Comparison of ENCODE assay signal across 8 cellular contexts in genomic region chr1:205658943-205659581, GRCh38. TPM values are rescaled to one million over a fixed set of nuclear protein-coding genes. Genes with fewer than 3 reads are reported as not detected.
DNase-seq lines count a peak whose midpoint lies in the region; ATAC-seq and TF ChIP-seq lines count a peak whose summit lies in the region.

No MANE protein-coding gene starts in this region.

- ATAC-seq in GM21367 (IDR thresholded peaks at IDR 0.05; ENCODE audit: unreplicated experiment) = peak; percentile 59

- H3K9me3 ChIP-seq in uterus = no peaks in the 10 kb centered on the region

- H3K4me3 ChIP-seq in KMS-11 (IDR thresholded peaks at IDR 0.05; ENCODE audit: insufficient read depth, low read depth, low read length) = peak overlapping the region; percentile 38
- H3K4me3 ChIP-seq in uterus = no peak overlapping the region

- no peaks in the 10 kb centered on the region for H3K79me2 ChIP-seq in KMS-11 (ENCODE audit: insufficient read depth, low read depth)

- H3K4me1 ChIP-seq in KMS-11 (ENCODE audit: low read depth, poor library complexity, severe bottlenecking) (no peaks in the 10 kb centered on the region), uterus (no peaks in the 10 kb centered on the region)

- peak; percentile 80 for DNase-seq in COLO668 (lab: John Stamatoyannopoulos, UW; ENCODE audit: unreplicated experiment)
- peak; percentile 58 for DNase-seq in SK-N-DZ (ENCODE audit: low spot score)
- DNase-seq in activated naive CD4-positive, alpha-beta T cell treated with anti-CD3 and anti-CD28 coated beads, Interleukin-2, amount 50 U/mL, for 16 hours = peak; percentile 78
- DNase-seq in head of caudate nucleus = peak; percentile 82 to 96 (median 90)
- DNase-seq in posterior vena cava (ENCODE audit: low spot score) = peak; percentile 92
- DNase-seq in uterus = peak; percentile 68 to 80

- 0 out of 2 replicates have a peak overlapping the region, but pooled peaks have one; percentile 2 for H2AFZ ChIP-seq in KMS-11 (ENCODE audit: low read depth)

- intact Hi-C loops in head of caudate nucleus (cut with DNase I) = loop anchor here (2.0 to 5.0 kb wide), 2 partner anchors 52 to 132 kb away; no protein-coding TSS in a partner anchor
- intact Hi-C loops in posterior vena cava (cut with DNase I) = loop anchor here (2.0 to 5.0 kb wide), 2 partner anchors 52 to 132 kb away; no protein-coding TSS in a partner anchor
- intact Hi-C loops in uterus (cut with DNase I; ENCODE audit: low total_unique reads) = loop anchor here (5.0 kb wide), 1 partner anchor 67 kb away; no protein-coding TSS in a partner anchor

- TF ChIP-seq CTCF in KMS-11 (conservative IDR thresholded peaks at IDR 0.05; ENCODE audit: low read depth, low read length) (peak; percentile 98), uterus (IDR thresholded peaks at IDR 0.05) (peak; percentile 63 to 88 (median 78))

- TF ChIP-seq POLR2A in uterus (IDR thresholded peaks at IDR 0.05) = no peak

- no peak overlapping the region for H3K27ac ChIP-seq in KMS-11
- H3K27ac ChIP-seq in uterus = no peak overlapping the region

- H3K36me3 ChIP-seq in KMS-11 (ENCODE audit: insufficient read depth) = no peaks in the 10 kb centered on the region
- no peaks in the 10 kb centered on the region for H3K36me3 ChIP-seq in uterus

- H4K20me1 ChIP-seq in KMS-11 (ENCODE audit: insufficient read depth) = no peaks in the 10 kb centered on the region; the same call in 1 of the 2 replicates

- H3K9ac ChIP-seq in KMS-11 = no peak overlapping the region

- peak overlapping the region; percentile 8; the same call in 1 of the 2 replicates for H3K4me2 ChIP-seq in KMS-11

- H3K27me3 ChIP-seq in KMS-11 (ENCODE audit: insufficient read depth, low read depth) (peaks cover 16% of the 10 kb centered on the region; the same call in 1 of the 2 replicates), uterus (no peaks in the 10 kb centered on the region)

RNA-seq across cellular contexts. Expression of gene SLC45A3, which starts 21.2 kb away (rescaled TPM):
- 6.2 TPM in 2 replicates for polyA plus RNA-seq in SK-N-DZ (2014; cell fraction: cytosol; rRNA removed)
- polyA plus RNA-seq in SK-N-DZ (2014; cell fraction: nucleus; rRNA removed) = 4.5 and 4.9 TPM in 2 replicates
- 1 to 10 TPM; 3.6 to 5.3 TPM for total RNA-seq in posterior vena cava
- 1 to 10 TPM in 2 of 4 donors, under 1 TPM in 2; 0.51 to 4.1 (median 1.6) TPM for total RNA-seq in uterus

RNA-seq across cellular contexts. Expression of gene ELK4, which starts 27.3 kb away (rescaled TPM):
- polyA plus RNA-seq in SK-N-DZ (2014; cell fraction: cytosol; rRNA removed) = 4.4 and 5.7 TPM in 2 replicates
- polyA plus RNA-seq in SK-N-DZ (2014; cell fraction: nucleus; rRNA removed) = 5.3 and 8.4 TPM in 2 replicates
- total RNA-seq in posterior vena cava = 10 to 100 TPM; 49.8 to 54.6 TPM
- total RNA-seq in uterus = 10 to 100 TPM; 17.9 to 97.7 (median 26.7) TPM
